In the genomic region with DNA sequence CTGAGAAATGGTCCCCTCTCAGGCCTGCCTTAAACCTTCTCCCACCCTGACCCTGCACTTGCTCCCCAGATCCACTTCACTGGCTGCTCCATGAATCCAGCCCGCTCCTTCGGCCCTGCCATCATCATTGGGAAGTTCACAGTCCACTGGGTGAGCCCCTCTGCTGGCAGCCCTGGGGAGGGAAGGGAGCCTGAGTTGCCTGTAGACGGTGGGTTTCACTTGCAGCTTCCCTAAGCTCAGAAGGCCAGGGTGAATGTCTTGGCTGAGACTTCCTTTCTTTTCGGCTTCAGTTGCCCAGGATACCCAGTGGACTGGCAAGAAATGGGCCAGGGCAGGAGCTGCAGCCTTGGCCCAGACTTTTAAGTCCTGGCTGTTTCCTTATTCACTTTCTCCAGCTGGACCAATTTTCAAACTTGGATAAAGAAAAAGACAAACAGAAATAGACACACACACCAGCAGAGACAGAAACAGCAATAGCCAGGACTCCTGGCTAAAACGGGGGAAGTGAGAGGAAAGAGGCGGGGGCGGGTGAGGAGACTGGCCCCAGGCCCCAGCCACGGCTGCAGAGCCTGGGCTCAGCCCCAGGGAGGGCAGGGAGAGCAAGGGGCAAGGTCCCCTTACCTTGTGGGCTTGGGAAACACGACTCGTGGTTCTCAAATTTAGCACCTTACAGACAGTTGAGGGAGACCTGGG, we compare ENCODE assay signal across 15 cellular contexts. TPM values are rescaled to one million over a fixed set of nuclear protein-coding genes. Genes with fewer than 3 reads are reported as not detected.
A peak's percentile ranks its signal among the peaks of the same experiment; 100 is the strongest.
DNase-seq lines count a peak whose midpoint lies in the region; ATAC-seq, FAIRE-seq and TF ChIP-seq lines count a peak whose summit lies in the region.
"Had no signal": no experiment of that assay in that cellular context is flagged by ENCODE, and none has a peak within 500 bp of the region (broad histone marks: within the 10 kb centered on the region; RNA-seq: fewer than 3 reads in every experiment).

No MANE protein-coding gene starts in this region.

- DNase-seq in astrocyte (ENCODE audit: low read depth) (no peak), heart right ventricle (no peak), HPDE6-E6E7 (ENCODE audit: extremely low spot score) (no peak), NCI-H345 treated with DMSO at 0.1 percent for 48 hours (lab: John Stamatoyannopoulos, UW; ENCODE audit: unreplicated experiment) (no peak), SW 1271 (lab: John Stamatoyannopoulos, UW) (no peak)
- DNase-seq: KG1; natural killer cell; NCI-H2227 treated with DMSO at 0.1 percent for 48 hours; stimulated activated naive CD8-positive, alpha-beta T cell treated with anti-CD3 and anti-CD28 coated beads, Interleukin-15, Interleukin-2, amounts not matched to agents 100 U/mL and 50 U/mL, for 24 hours had no signal

- FAIRE-seq in astrocyte (lab: Jason Lieb, UNC), result no peak

- H3K27me3 ChIP-seq in BLaER1 treated with 17β-estradiol and CSF1 and Interleukin-3, amounts not matched to agents 10 nM and 100 nM, result peaks cover 0 to 3% (median 0%) of the 10 kb centered on the region in 11 experiments; a peak in 2 of 22 replicates
- H3K27me3 ChIP-seq in astrocyte (ENCODE audit: insufficient read depth, low read length) (peaks cover 12% of the 10 kb centered on the region), heart right ventricle (peaks cover 0 to 30% (median 14%) of the 10 kb centered on the region in 7 donors), parathyroid adenoma (ENCODE audit: control insufficient read depth, insufficient read depth, low read length) (no peaks in the 10 kb centered on the region)

- no peak for TF ChIP-seq CTCF in astrocyte (IDR thresholded peaks at IDR 0.05; ENCODE audit: insufficient read depth, low read depth, low read length)
- no peak for TF ChIP-seq CTCF in heart right ventricle (IDR thresholded peaks at IDR 0.05)
- TF ChIP-seq CTCF in parathyroid adenoma (IDR thresholded peaks at IDR 0.05), result no peak

- H3K27ac ChIP-seq in BLaER1 treated with 17β-estradiol and CSF1 and Interleukin-3, amounts not matched to agents 10 nM and 100 nM, result peak overlapping the region in 4 of 11 experiments; percentile 0 to 42 (median 24); a peak in 6 of 22 replicates
- H3K27ac ChIP-seq in astrocyte (ENCODE audit: low read depth, low read length) (no peak overlapping the region), heart right ventricle (no peak overlapping the region), parathyroid adenoma (no peak overlapping the region)
- H3K27ac ChIP-seq: gastrocnemius medialis had no signal

- no peaks in the 10 kb centered on the region for H3K36me3 Mint-ChIP-seq in astrocyte (ENCODE audit: low read depth, unreplicated experiment)
- H3K36me3 Mint-ChIP-seq: natural killer cell had no signal

- H3K4me1 Mint-ChIP-seq in astrocyte (ENCODE audit: low read depth, unreplicated experiment), result peaks cover 4% of the 10 kb centered on the region
- H3K4me1 Mint-ChIP-seq: natural killer cell had no signal

- H3K4me3 Mint-ChIP-seq in astrocyte (ENCODE audit: unreplicated experiment), result no peak overlapping the region
- H3K4me3 Mint-ChIP-seq: natural killer cell had no signal

- H2AFZ ChIP-seq in astrocyte (ENCODE audit: low read depth, low read length), result peak overlapping the region; percentile 13
- H2AFZ ChIP-seq in parathyroid adenoma, result peak overlapping the region; percentile 82

- H3K9me3 ChIP-seq in BLaER1 treated with 17β-estradiol and CSF1 and Interleukin-3, amounts not matched to agents 10 nM and 100 nM (replicated peaks in 1 of 11), result no peaks in the 10 kb centered on the region
- H3K9me3 ChIP-seq in astrocyte (ENCODE audit: insufficient read depth, low read depth, low read length) (no peaks in the 10 kb centered on the region), heart right ventricle (no peaks in the 10 kb centered on the region), parathyroid adenoma (ENCODE audit: control insufficient read depth, low read length) (no peaks in the 10 kb centered on the region)
- H3K9me3 ChIP-seq: gastrocnemius medialis had no signal

- H3K9me3 Mint-ChIP-seq in astrocyte (ENCODE audit: unreplicated experiment), result no peaks in the 10 kb centered on the region
- H3K9me3 Mint-ChIP-seq: natural killer cell had no signal

- intact Hi-C loops in heart right ventricle (cut with DNase I), result loop anchor here in 4 of 10 donors (1.0 to 5.0 kb wide), 4 partner anchors 52 to 82 kb away; a partner anchor contains a TSS

- WGBS in heart right ventricle, 2 donors, result 53 to 56% methylated on average over 10 of the region's 10 CpGs

- ATAC-seq in heart right ventricle (peak in 7 of 8 donors; percentile 9 to 45 (median 26)), GM21529 (IDR thresholded peaks at IDR 0.05; ENCODE audit: unreplicated experiment) (no peak)
- ATAC-seq: natural killer cell; stimulated activated naive CD8-positive, alpha-beta T cell treated with anti-CD3 and anti-CD28 coated beads, Interleukin-15, Interleukin-2, amounts not matched to agents 100 U/mL and 50 U/mL, for 24 hours had no signal

- no peak overlapping the region for H3K4me3 ChIP-seq in BLaER1 treated with 17β-estradiol and CSF1 and Interleukin-3, amounts not matched to agents 10 nM and 100 nM
- H3K4me3 ChIP-seq in astrocyte (ENCODE audit: insufficient read depth, low read depth, low read length) (no peak overlapping the region), heart right ventricle (no peak overlapping the region), parathyroid adenoma (ENCODE audit: low read depth, low read length) (no peak overlapping the region)
- H3K4me3 ChIP-seq: gastrocnemius medialis had no signal

- H3K9ac ChIP-seq in BLaER1 treated with 17β-estradiol and CSF1 and Interleukin-3, amounts not matched to agents 10 nM and 100 nM, result peak overlapping the region in 4 of 11 experiments; percentile 1 to 33 (median 11); a peak in 2 of 22 replicates
- H3K9ac ChIP-seq in astrocyte (ENCODE audit: low read length), result no peak overlapping the region
- H3K9ac ChIP-seq in parathyroid adenoma, result no peak overlapping the region

- H3K4me2 ChIP-seq in BLaER1 treated with 17β-estradiol and CSF1 and Interleukin-3, amounts not matched to agents 10 nM and 100 nM, result peak overlapping the region in 6 of 11 experiments; percentile 23 to 86 (median 70); a peak in 11 of 22 replicates
- H3K4me2 ChIP-seq in astrocyte (ENCODE audit: low read length), result no peak overlapping the region
- H3K4me2 ChIP-seq in parathyroid adenoma (ENCODE audit: low read length), result no peak overlapping the region

- H3K36me3 ChIP-seq in BLaER1 treated with 17β-estradiol and CSF1 and Interleukin-3, amounts not matched to agents 10 nM and 100 nM, result no peaks in the 10 kb centered on the region
- H3K36me3 ChIP-seq in astrocyte (ENCODE audit: insufficient read depth, low read length) (no peaks in the 10 kb centered on the region), heart right ventricle (no peaks in the 10 kb centered on the region), parathyroid adenoma (ENCODE audit: control insufficient read depth, insufficient read depth, low read length) (no peaks in the 10 kb centered on the region)
- H3K36me3 ChIP-seq: gastrocnemius medialis had no signal

- H4K20me1 ChIP-seq in BLaER1 treated with 17β-estradiol and CSF1 and Interleukin-3, amounts not matched to agents 10 nM and 100 nM, result no peaks in the 10 kb centered on the region; a peak in 1 of 22 replicates
- H4K20me1 ChIP-seq in astrocyte (ENCODE audit: insufficient read depth, low read length), result no peaks in the 10 kb centered on the region

- peaks cover 19% of the 10 kb centered on the region for H3K27me3 Mint-ChIP-seq in astrocyte (ENCODE audit: low read depth, unreplicated experiment)

- peaks cover 13 to 77% (median 47%) of the 10 kb centered on the region in 10 experiments; a peak in 19 of 20 replicates for H3K4me1 ChIP-seq in BLaER1 treated with 17β-estradiol and CSF1 and Interleukin-3, amounts not matched to agents 10 nM and 100 nM
- H3K4me1 ChIP-seq in astrocyte (ENCODE audit: insufficient read depth, low read length), result no peaks in the 10 kb centered on the region
- H3K4me1 ChIP-seq in heart right ventricle, result peaks cover 0 to 20% (median 5%) of the 10 kb centered on the region in 9 donors
- no peaks in the 10 kb centered on the region for H3K4me1 ChIP-seq in parathyroid adenoma
- H3K4me1 ChIP-seq: gastrocnemius medialis had no signal

- H3K27ac Mint-ChIP-seq in astrocyte (ENCODE audit: unreplicated experiment), result no peak overlapping the region
- H3K27ac Mint-ChIP-seq: natural killer cell had no signal

- H3K79me2 ChIP-seq in astrocyte (ENCODE audit: insufficient read depth, low read length) (no peaks in the 10 kb centered on the region), parathyroid adenoma (no peaks in the 10 kb centered on the region)

RNA-seq across cellular contexts. Expression of a gene that starts 2.1 kb away (rescaled TPM):
- total RNA-seq in astrocyte (not detected in 2 replicates), heart right ventricle (not detected)
- polyA plus RNA-seq in heart right ventricle, result under 1 TPM; 0.06 to 0.15 TPM
- total RNA-seq: gastrocnemius medialis, natural killer cell had no signal

RNA-seq across cellular contexts. Expression of a gene that starts 13.2 kb away (rescaled TPM):
- total RNA-seq in astrocyte (not detected in 2 replicates), heart right ventricle (1 to 10 TPM in 1 of 10 donors, under 1 TPM in 5, not detected in 4; 0.16 to 1.0 (median 0.48) TPM)
- polyA plus RNA-seq in heart right ventricle, result 1 to 10 TPM; 1.1 to 2.6 TPM
- total RNA-seq: gastrocnemius medialis, natural killer cell, SK-MEL-5 had no signal

RNA-seq across cellular contexts. Expression of a gene that starts 24.3 kb away (rescaled TPM):
- total RNA-seq in astrocyte, result not detected in 2 replicates
- total RNA-seq in heart right ventricle, result not detected
- under 1 TPM in 1 of 2 donors, not detected in 1; 0.04 TPM for polyA plus RNA-seq in heart right ventricle
- total RNA-seq: gastrocnemius medialis, natural killer cell, SK-MEL-5, skeletal muscle tissue had no signal

RNA-seq across cellular contexts. Expression of a gene that starts 50.5 kb away (rescaled TPM):
- total RNA-seq in astrocyte (15.9 and 18.8 TPM in 2 replicates), heart right ventricle (10 to 100 TPM in 1 of 10 donors, 1 to 10 TPM in 9; 1.8 to 17.8 (median 4.0) TPM)
- polyA plus RNA-seq in heart right ventricle, result 1 to 10 TPM; 1.0 to 2.6 TPM

Comparison
In these comparisons a context has a peak if more than half of its experiments do, and no peak if none do; other contexts are left out.
1. H3K4me2 ChIP-seq: peak in BLaER1 treated with 17β-estradiol and CSF1 and Interleukin-3, amounts not matched to agents 10 nM and 100 nM (6 of 11); none in astrocyte (single experiment) and parathyroid adenoma (single experiment).